In the genomic region with DNA sequence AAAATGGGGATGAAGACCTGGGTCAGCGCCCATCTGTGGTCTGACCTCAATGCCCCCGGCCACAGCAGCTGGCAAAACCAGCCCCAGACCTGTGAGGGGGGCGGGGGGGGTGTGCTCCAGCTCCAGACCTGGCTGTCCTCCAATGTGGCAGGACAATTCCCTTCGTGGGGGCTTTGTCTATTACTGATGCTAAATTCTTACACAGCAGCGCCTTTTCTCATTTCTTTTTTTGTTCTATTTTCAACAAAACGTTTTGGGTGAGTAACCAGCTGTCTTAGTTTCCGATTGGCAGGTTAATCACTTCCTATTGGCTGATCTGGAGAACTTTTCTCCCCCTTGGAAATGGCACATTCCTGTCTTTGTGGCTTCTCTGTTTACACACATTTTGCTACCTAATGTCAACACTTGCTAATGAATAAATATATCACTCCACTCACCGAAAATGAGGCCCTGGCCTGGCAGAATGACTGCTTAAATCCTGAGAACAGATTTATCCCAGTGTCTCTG, we compare ENCODE assay signal across 7 cellular contexts. TPM values are rescaled to one million over a fixed set of nuclear protein-coding genes. Genes with fewer than 3 reads are reported as not detected.
A peak's percentile ranks its signal among the peaks of the same experiment; 100 is the strongest.
DNase-seq lines count a peak whose midpoint lies in the region; ATAC-seq and TF ChIP-seq lines count a peak whose summit lies in the region.

No MANE protein-coding gene starts in this region.

- ATAC-seq in GM23338 (no peak), GM19467 (IDR thresholded peaks at IDR 0.05; ENCODE audit: unreplicated experiment) (no peak), GM21723 (IDR thresholded peaks at IDR 0.05; ENCODE audit: unreplicated experiment) (no peak)

- peaks cover 2% of the 10 kb centered on the region; the same call in 1 of the 3 replicates for H3K9me3 Mint-ChIP-seq in GM23338
- H3K9me3 Mint-ChIP-seq in endodermal cell, result no peaks in the 10 kb centered on the region

- WGBS in endodermal cell (ENCODE audit: insufficient coverage in 1 of 2, insufficient read length in 1 of 2), 2 experiments, result 32 to 63% methylated on average over 4 to 8 of the region's 8 CpGs

- H3K4me3 Mint-ChIP-seq in GM23338 (peak overlapping the region; percentile 98), endodermal cell (peak overlapping the region; percentile 99)

- H3K9me2 ChIP-seq in GM23338 (ENCODE audit: insufficient read depth), result no peaks in the 10 kb centered on the region

- peaks cover 17% of the 10 kb centered on the region for H3F3A ChIP-seq in GM23338 (replicated peaks; ENCODE audit: low read depth)

- H3K36me3 Mint-ChIP-seq in GM23338 (ENCODE audit: low read depth) (peaks cover 82% of the 10 kb centered on the region), endodermal cell (ENCODE audit: low read depth) (peaks cover 82% of the 10 kb centered on the region)

- no peak overlapping the region for H3K27ac ChIP-seq in GM23338 (ENCODE audit: low read depth)
- H3K27ac ChIP-seq in endodermal cell (ENCODE audit: low read depth, low read length), result no peak overlapping the region
- peak overlapping the region; percentile 12 for H3K27ac ChIP-seq in rectal smooth muscle tissue (ENCODE audit: low read depth, low read length)

- no peaks in the 10 kb centered on the region; the same call in 1 of the 2 replicates for H3K36me3 ChIP-seq in GM23338 (ENCODE audit: insufficient read depth)
- H3K36me3 ChIP-seq in endodermal cell (ENCODE audit: control insufficient read depth, insufficient read depth, low read length), result peaks cover 83% of the 10 kb centered on the region
- no peaks in the 10 kb centered on the region for H3K36me3 ChIP-seq in rectal smooth muscle tissue (ENCODE audit: control insufficient read depth, insufficient read depth, low read length)

- TF ChIP-seq CTCF in GM23338 (conservative IDR thresholded peaks at IDR 0.05; ENCODE audit: low read depth in 2 of 2), result no peak
- TF ChIP-seq CTCF in endodermal cell (conservative IDR thresholded peaks at IDR 0.05), result no peak

- H3K9me3 ChIP-seq in endodermal cell (ENCODE audit: control insufficient read depth, low read length), result no peaks in the 10 kb centered on the region

- H3K9ac ChIP-seq in endodermal cell (ENCODE audit: extremely low read depth, low read length, poor library complexity, severe bottlenecking) (peak overlapping the region; percentile 82), rectal smooth muscle tissue (ENCODE audit: low read length) (no peak overlapping the region)

- H3K4me1 ChIP-seq in GM23338 (ENCODE audit: insufficient read depth), result peaks cover 68% of the 10 kb centered on the region
- H3K4me1 ChIP-seq in endodermal cell (ENCODE audit: control insufficient read depth, insufficient read depth, low read length), result peaks cover 38% of the 10 kb centered on the region
- H3K4me1 ChIP-seq in rectal smooth muscle tissue (ENCODE audit: control insufficient read depth, insufficient read depth, low read length), result peaks cover 52% of the 10 kb centered on the region

- H3K27me3 Mint-ChIP-seq in GM23338 (ENCODE audit: insufficient read depth, low read depth, poor library complexity), result peaks cover 23% of the 10 kb centered on the region
- H3K27me3 Mint-ChIP-seq in endodermal cell (ENCODE audit: insufficient read depth), result peaks cover 2% of the 10 kb centered on the region

- no peak for DNase-seq in GM23338 (ENCODE audit: low spot score)
- DNase-seq in NCI-H748 treated with DMSO at 0.1 percent for 48 hours (lab: John Stamatoyannopoulos, UW), result peak; percentile 86
- DNase-seq in endodermal cell, result no peak
- DNase-seq in middle frontal gyrus (ENCODE audit: extremely low spot score, low spot score), result no peak

- H3K27ac Mint-ChIP-seq in GM23338 (no peak overlapping the region), endodermal cell (no peak overlapping the region)

- H3K4me3 ChIP-seq in GM23338 (peak overlapping the region; percentile 98), endodermal cell (ENCODE audit: low read length) (peak overlapping the region; percentile 99), rectal smooth muscle tissue (ENCODE audit: low read length) (peak overlapping the region; percentile 82)

- peaks cover 17% of the 10 kb centered on the region for H3K27me3 ChIP-seq in GM23338 (ENCODE audit: insufficient read depth)
- H3K27me3 ChIP-seq in endodermal cell (ENCODE audit: control insufficient read depth, insufficient read depth, low read length, poor library complexity, severe bottlenecking), result no peaks in the 10 kb centered on the region
- H3K27me3 ChIP-seq in rectal smooth muscle tissue (ENCODE audit: control insufficient read depth, insufficient read depth, low read length), result no peaks in the 10 kb centered on the region

- peak overlapping the region; percentile 100 for H3K4me2 ChIP-seq in GM23338

- peaks cover 98% of the 10 kb centered on the region for H3K79me2 ChIP-seq in GM23338 (replicated peaks; ENCODE audit: insufficient read depth)

- H4K20me1 ChIP-seq in GM23338 (replicated peaks; ENCODE audit: insufficient read depth), result peaks cover 83% of the 10 kb centered on the region

- no peak overlapping the region for H2AFZ ChIP-seq in GM23338

- H3K4me1 Mint-ChIP-seq in GM23338 (peaks cover 70% of the 10 kb centered on the region), endodermal cell (peaks cover 66% of the 10 kb centered on the region)

TF ChIP-seq in GM23338, 12 proteins besides CTCF, POLR2A, EP300 and RAD21 (continues in another document):
- TF ChIP-seq, protein P1, sequence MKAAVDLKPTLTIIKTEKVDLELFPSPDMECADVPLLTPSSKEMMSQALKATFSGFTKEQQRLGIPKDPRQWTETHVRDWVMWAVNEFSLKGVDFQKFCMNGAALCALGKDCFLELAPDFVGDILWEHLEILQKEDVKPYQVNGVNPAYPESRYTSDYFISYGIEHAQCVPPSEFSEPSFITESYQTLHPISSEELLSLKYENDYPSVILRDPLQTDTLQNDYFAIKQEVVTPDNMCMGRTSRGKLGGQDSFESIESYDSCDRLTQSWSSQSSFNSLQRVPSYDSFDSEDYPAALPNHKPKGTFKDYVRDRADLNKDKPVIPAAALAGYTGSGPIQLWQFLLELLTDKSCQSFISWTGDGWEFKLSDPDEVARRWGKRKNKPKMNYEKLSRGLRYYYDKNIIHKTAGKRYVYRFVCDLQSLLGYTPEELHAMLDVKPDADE (IDR thresholded peaks at IDR 0.05), result no peak
- TF ChIP-seq ZNF114 (CRISPR knock-in tag; IDR thresholded peaks at IDR 0.05) (no peak), NANOG (IDR thresholded peaks at IDR 0.05; ENCODE audit: borderline replicate concordance) (no peak)
- TF ChIP-seq, protein P2, sequence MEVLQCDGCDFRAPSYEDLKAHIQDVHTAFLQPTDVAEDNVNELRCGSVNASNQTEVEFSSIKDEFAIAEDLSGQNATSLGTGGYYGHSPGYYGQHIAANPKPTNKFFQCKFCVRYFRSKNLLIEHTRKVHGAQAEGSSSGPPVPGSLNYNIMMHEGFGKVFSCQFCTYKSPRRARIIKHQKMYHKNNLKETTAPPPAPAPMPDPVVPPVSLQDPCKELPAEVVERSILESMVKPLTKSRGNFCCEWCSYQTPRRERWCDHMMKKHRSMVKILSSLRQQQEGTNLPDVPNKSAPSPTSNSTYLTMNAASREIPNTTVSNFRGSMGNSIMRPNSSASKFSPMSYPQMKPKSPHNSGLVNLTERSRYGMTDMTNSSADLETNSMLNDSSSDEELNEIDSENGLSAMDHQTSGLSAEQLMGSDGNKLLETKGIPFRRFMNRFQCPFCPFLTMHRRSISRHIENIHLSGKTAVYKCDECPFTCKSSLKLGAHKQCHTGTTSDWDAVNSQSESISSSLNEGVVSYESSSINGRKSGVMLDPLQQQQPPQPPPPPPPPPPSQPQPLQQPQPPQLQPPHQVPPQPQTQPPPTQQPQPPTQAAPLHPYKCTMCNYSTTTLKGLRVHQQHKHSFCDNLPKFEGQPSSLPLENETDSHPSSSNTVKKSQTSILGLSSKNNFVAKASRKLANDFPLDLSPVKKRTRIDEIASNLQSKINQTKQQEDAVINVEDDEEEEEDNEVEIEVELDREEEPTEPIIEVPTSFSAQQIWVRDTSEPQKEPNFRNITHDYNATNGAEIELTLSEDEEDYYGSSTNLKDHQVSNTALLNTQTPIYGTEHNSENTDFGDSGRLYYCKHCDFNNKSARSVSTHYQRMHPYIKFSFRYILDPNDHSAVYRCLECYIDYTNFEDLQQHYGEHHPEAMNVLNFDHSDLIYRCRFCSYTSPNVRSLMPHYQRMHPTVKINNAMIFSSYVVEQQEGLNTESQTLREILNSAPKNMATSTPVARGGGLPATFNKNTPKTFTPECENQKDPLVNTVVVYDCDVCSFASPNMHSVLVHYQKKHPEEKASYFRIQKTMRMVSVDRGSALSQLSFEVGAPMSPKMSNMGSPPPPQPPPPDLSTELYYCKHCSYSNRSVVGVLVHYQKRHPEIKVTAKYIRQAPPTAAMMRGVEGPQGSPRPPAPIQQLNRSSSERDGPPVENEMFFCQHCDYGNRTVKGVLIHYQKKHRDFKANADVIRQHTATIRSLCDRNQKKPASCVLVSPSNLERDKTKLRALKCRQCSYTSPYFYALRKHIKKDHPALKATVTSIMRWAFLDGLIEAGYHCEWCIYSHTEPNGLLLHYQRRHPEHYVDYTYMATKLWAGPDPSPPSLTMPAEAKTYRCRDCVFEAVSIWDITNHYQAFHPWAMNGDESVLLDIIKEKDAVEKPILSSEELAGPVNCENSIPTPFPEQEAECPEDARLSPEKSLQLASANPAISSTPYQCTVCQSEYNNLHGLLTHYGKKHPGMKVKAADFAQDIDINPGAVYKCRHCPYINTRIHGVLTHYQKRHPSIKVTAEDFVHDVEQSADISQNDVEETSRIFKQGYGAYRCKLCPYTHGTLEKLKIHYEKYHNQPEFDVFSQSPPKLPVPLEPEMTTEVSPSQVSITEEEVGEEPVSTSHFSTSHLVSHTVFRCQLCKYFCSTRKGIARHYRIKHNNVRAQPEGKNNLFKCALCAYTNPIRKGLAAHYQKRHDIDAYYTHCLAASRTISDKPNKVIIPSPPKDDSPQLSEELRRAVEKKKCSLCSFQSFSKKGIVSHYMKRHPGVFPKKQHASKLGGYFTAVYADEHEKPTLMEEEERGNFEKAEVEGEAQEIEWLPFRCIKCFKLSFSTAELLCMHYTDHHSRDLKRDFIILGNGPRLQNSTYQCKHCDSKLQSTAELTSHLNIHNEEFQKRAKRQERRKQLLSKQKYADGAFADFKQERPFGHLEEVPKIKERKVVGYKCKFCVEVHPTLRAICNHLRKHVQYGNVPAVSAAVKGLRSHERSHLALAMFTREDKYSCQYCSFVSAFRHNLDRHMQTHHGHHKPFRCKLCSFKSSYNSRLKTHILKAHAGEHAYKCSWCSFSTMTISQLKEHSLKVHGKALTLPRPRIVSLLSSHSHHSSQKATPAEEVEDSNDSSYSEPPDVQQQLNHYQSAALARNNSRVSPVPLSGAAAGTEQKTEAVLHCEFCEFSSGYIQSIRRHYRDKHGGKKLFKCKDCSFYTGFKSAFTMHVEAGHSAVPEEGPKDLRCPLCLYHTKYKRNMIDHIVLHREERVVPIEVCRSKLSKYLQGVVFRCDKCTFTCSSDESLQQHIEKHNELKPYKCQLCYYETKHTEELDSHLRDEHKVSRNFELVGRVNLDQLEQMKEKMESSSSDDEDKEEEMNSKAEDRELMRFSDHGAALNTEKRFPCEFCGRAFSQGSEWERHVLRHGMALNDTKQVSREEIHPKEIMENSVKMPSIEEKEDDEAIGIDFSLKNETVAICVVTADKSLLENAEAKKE (CRISPR knock-in tag; IDR thresholded peaks at IDR 0.05), result no peak

RNA-seq across cellular contexts. Expression of gene SMAD7, which starts 4.4 kb away (rescaled TPM):
- 28.8 and 29.8 TPM in 2 replicates for total RNA-seq in GM23338 (2014; rRNA removed; shearing (Covaris generic))
- 11.8 and 12.0 TPM in 2 replicates for polyA plus RNA-seq in GM23338 (2016; fragmentation: Nextera tagmentation; extraction: Ambion mirVana)
- 10 to 100 TPM; 52.4 to 67.4 TPM for total RNA-seq in endodermal cell
- polyA plus RNA-seq in endodermal cell (2013, experiment 1 of 2), result 16.5 TPM
- 16.2 TPM for polyA plus RNA-seq in endodermal cell (2013, experiment 2 of 2)
